9 cellular contexts compared by ENCODE assay signal in genomic region chr3:13021934-13022265, GRCh38. TPM values are rescaled to one million over a fixed set of nuclear protein-coding genes. Genes with fewer than 3 reads are reported as not detected.
A peak's percentile ranks its signal among the peaks of the same experiment; 100 is the strongest.
DNase-seq lines count a peak whose midpoint lies in the region; ATAC-seq and TF ChIP-seq lines count a peak whose summit lies in the region.
"Had no signal": no experiment of that assay in that cellular context is flagged by ENCODE, and none has a peak within 500 bp of the region (broad histone marks: within the 10 kb centered on the region; RNA-seq: fewer than 3 reads in every experiment).

No MANE protein-coding gene starts in this region.

- peak overlapping the region; percentile 79 for H3K4me3 ChIP-seq in GM12875 (ENCODE audit: low read depth, low read length)
- H3K4me3 ChIP-seq in gastroesophageal sphincter = peak overlapping the region in 1 of 2 donors; percentile 31
- no peak overlapping the region for H3K4me3 ChIP-seq in smooth muscle cell
- H3K4me3 ChIP-seq: HAP-1 had no signal

- H3K4me1 ChIP-seq in gastroesophageal sphincter (peaks cover 0 to 65% (median 32%) of the 10 kb centered on the region in 3 donors), smooth muscle cell (ENCODE audit: low read depth) (peaks cover 38% of the 10 kb centered on the region)

- WGBS in gastroesophageal sphincter (ENCODE audit: low coverage in 1 of 2), 2 donors = 25% methylated on average over 6 of the region's 10 CpGs; no CpG with 5 or more reads in 1 of the 2 donors
- WGBS in smooth muscle cell (ENCODE audit: low lambda C conversion rate) = 82% methylated on average over 10 of the region's 10 CpGs

- no peak overlapping the region for H3K9ac ChIP-seq in smooth muscle cell (ENCODE audit: low read depth)

- no peaks in the 10 kb centered on the region for H3K27me3 ChIP-seq in gastroesophageal sphincter
- no peaks in the 10 kb centered on the region for H3K27me3 ChIP-seq in smooth muscle cell (ENCODE audit: low read depth)

- H3F3A ChIP-seq in smooth muscle cell (ENCODE audit: low read depth) = peaks cover 11% of the 10 kb centered on the region

- TF ChIP-seq POLR2A in gastroesophageal sphincter (IDR thresholded peaks at IDR 0.05) = no peak

- TF ChIP-seq CTCF in GM12875 (IDR thresholded peaks at IDR 0.05; ENCODE audit: borderline replicate concordance, insufficient read depth, low read depth, low read length) (no peak), VCaP (conservative IDR thresholded peaks at IDR 0.05) (no peak), gastroesophageal sphincter (IDR thresholded peaks at IDR 0.05) (no peak), smooth muscle cell (IDR thresholded peaks at IDR 0.05; ENCODE audit: borderline replicate concordance, insufficient read depth, poor library complexity, severe bottlenecking) (no peak)

- no peaks in the 10 kb centered on the region for H4K20me1 ChIP-seq in smooth muscle cell (ENCODE audit: low read depth)

- H3K36me3 ChIP-seq in gastroesophageal sphincter = no peaks in the 10 kb centered on the region
- H3K36me3 ChIP-seq in smooth muscle cell (ENCODE audit: low read depth) = no peaks in the 10 kb centered on the region
- H3K36me3 ChIP-seq: HAP-1 had no signal

- no peak for ATAC-seq in gastroesophageal sphincter
- ATAC-seq in HG03159 (IDR thresholded peaks at IDR 0.05; ENCODE audit: unreplicated experiment) = no peak

- peak overlapping the region; percentile 83 for H3K4me2 ChIP-seq in smooth muscle cell

- H2AFZ ChIP-seq in smooth muscle cell (ENCODE audit: low read depth) = no peak overlapping the region

- H3K79me2 ChIP-seq in smooth muscle cell (ENCODE audit: low read depth) = no peaks in the 10 kb centered on the region

- DNase-seq in smooth muscle cell (lab: John Stamatoyannopoulos, UW; ENCODE audit: unreplicated experiment) (no peak), NCI-H510A (lab: John Stamatoyannopoulos, UW) (no peak), DMS79 (lab: John Stamatoyannopoulos, UW) (no peak)
- no peak for DNase-seq in stimulated activated CD4-positive, alpha-beta T cell treated with anti-CD3 and anti-CD28 coated beads, Interleukin-12 subunit alpha, Interleukin-12 subunit beta, amount 100 ng/mL, for 4 hours

- TF ChIP-seq EP300 in gastroesophageal sphincter (IDR thresholded peaks at IDR 0.05) = no peak

- peak overlapping the region; percentile 58 for H3K27ac ChIP-seq in VCaP
- peak overlapping the region in 3 of 4 donors; percentile 45 to 65 (median 52) for H3K27ac ChIP-seq in gastroesophageal sphincter
- H3K27ac ChIP-seq in smooth muscle cell (ENCODE audit: low read depth) = peak overlapping the region; percentile 86

- H3K9me3 ChIP-seq in gastroesophageal sphincter (no peaks in the 10 kb centered on the region), smooth muscle cell (replicated peaks; ENCODE audit: low read depth) (no peaks in the 10 kb centered on the region)
- H3K9me3 ChIP-seq: HAP-1 had no signal

RNA-seq across cellular contexts. Expression of gene IQSEC1, which starts 51.3 kb away (rescaled TPM):
- total RNA-seq in gastroesophageal sphincter = 100 to 1,000 TPM in 1 of 4 donors, 10 to 100 TPM in 3; 49.5 to 104 (median 61.7) TPM
- 13.9 and 18.9 TPM in 2 replicates for total RNA-seq in smooth muscle cell
- polyA plus RNA-seq in smooth muscle cell = 19.8 and 26.0 TPM in 2 replicates
